ENCODE assay signal across 8 cellular contexts in the genomic region with DNA sequence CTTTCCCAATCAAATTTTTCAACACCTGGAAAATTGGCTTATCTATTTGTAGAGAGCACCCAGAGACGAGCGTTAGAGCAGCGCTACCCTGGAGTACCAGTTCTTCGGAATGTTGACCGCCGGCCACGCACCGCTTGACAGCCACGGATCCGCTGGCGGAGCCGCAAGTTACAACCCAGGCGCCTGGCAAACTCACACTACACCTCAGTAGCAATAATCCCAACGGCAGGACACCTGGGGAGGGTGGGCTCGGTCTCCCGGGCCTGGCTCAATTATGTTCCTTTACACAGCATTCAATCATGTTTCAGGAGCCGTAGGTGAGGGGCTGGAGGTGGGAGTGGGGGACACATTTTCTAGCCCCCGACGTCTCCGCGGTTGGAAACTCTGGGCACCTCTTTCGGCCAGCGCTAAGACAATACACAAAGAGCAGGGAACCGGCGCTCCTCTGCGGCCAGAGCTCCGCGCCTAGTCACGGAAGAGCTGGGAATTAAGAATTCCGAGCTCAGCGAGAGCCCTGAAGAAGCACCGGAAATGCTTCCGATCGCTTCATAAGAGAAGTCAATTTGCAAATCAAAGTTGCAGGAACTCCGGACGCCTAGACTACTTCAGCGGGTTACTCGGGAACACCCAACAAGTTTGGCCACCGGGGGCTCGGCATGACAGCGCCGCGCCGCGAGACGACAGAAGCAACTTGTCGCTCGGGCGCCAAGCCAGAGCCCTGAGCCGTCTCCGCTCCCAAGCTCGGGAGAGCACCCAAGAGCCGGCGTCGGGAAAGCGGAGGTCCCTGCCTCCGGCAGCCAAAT. TPM values are rescaled to one million over a fixed set of nuclear protein-coding genes. Genes with fewer than 3 reads are reported as not detected.
A peak's percentile ranks its signal among the peaks of the same experiment; 100 is the strongest.
DNase-seq lines count a peak whose midpoint lies in the region; ATAC-seq, FAIRE-seq and TF ChIP-seq lines count a peak whose summit lies in the region.

No MANE protein-coding gene starts in this region.

- H3K27me3 ChIP-seq in PC-9 (ENCODE audit: insufficient read depth, low read depth) (no peaks in the 10 kb centered on the region), astrocyte (ENCODE audit: insufficient read depth, low read length) (no peaks in the 10 kb centered on the region), right cardiac atrium (ENCODE audit: control insufficient read depth, insufficient read depth) (no peaks in the 10 kb centered on the region), parathyroid adenoma (ENCODE audit: control insufficient read depth, insufficient read depth, low read length) (no peaks in the 10 kb centered on the region)

- peak overlapping the region; percentile 99 for H3K9ac ChIP-seq in astrocyte (ENCODE audit: low read length)
- H3K9ac ChIP-seq in parathyroid adenoma: no peak overlapping the region

- peaks cover 15% of the 10 kb centered on the region; the same call in 1 of the 2 replicates for H3F3A ChIP-seq in PC-9 (ENCODE audit: insufficient read depth, low read depth)

- H3K4me2 ChIP-seq in PC-9 (peak overlapping the region; percentile 93), astrocyte (ENCODE audit: low read length) (peak overlapping the region; percentile 91), parathyroid adenoma (ENCODE audit: low read length) (peak overlapping the region; percentile 81)

- H3K4me1 ChIP-seq in PC-9 (replicated peaks; ENCODE audit: insufficient read depth) (peaks cover 29% of the 10 kb centered on the region), astrocyte (ENCODE audit: insufficient read depth, low read length) (peaks cover 14% of the 10 kb centered on the region), right cardiac atrium (ENCODE audit: control insufficient read depth, insufficient read depth, low read length) (no peaks in the 10 kb centered on the region), parathyroid adenoma (peaks cover 5% of the 10 kb centered on the region)

- no peaks in the 10 kb centered on the region for H3K36me3 ChIP-seq in PC-9 (ENCODE audit: low read depth)
- no peaks in the 10 kb centered on the region for H3K36me3 ChIP-seq in astrocyte (ENCODE audit: insufficient read depth, low read length)
- H3K36me3 ChIP-seq in parathyroid adenoma (ENCODE audit: control insufficient read depth, insufficient read depth, low read length): no peaks in the 10 kb centered on the region

- intact Hi-C loops in PC-9 (cut with micrococcal nuclease; ENCODE audit: unreplicated experiment) (loop anchor here (1.0 to 5.0 kb wide), 4 partner anchors 37 to 676 kb away; partner anchors contain the start of gene OPA1), right cardiac atrium (cut with DNase I) (loop anchor here (5.0 to 10.0 kb wide), 6 partner anchors 62 to 128 kb away; no protein-coding TSS in a partner anchor)

- H3K27ac ChIP-seq in PC-9: peak overlapping the region; percentile 79
- H3K27ac ChIP-seq in astrocyte (ENCODE audit: low read depth, low read length): peak overlapping the region; percentile 96
- H3K27ac ChIP-seq in right cardiac atrium (ENCODE audit: low read length): peak overlapping the region; percentile 87
- H3K27ac ChIP-seq in parathyroid adenoma: peak overlapping the region; percentile 82

- DNase-seq in stimulated activated CD4-positive, alpha-beta T cell treated with anti-CD3 and anti-CD28 coated beads, Interleukin-4, amount 100 ng/mL, for 1 hour: peak; percentile 27
- no peak for DNase-seq in stimulated activated CD4-positive, alpha-beta T cell treated with anti-CD3 and anti-CD28 coated beads, Interleukin-1b, Interleukin-23, amount 100 ng/mL, for 48 hours
- peak; percentile 74 to 77 for DNase-seq in PC-9
- peak; percentile 67 for DNase-seq in astrocyte (ENCODE audit: low read depth)
- peak; percentile 84 to 92 (median 92) for DNase-seq in right cardiac atrium

- H3K4me1 Mint-ChIP-seq in astrocyte (ENCODE audit: low read depth, unreplicated experiment): peaks cover 15% of the 10 kb centered on the region

- H2AFZ ChIP-seq in PC-9 (peak overlapping the region; percentile 85), astrocyte (ENCODE audit: low read depth, low read length) (peak overlapping the region; percentile 95), parathyroid adenoma (peak overlapping the region; percentile 97)

- CTCF ChIA-PET in PC-9 (lab: Charles Lee): interaction anchor here (0.7 to 1.8 kb wide), 4 partner anchors 9 to 101 kb away, joined by 3 to 4 read pairs (median 3); no protein-coding TSS in a partner anchor

- no peaks in the 10 kb centered on the region for H3K9me3 Mint-ChIP-seq in astrocyte (ENCODE audit: unreplicated experiment)

- POLR2A ChIA-PET in PC-9 (lab: Charles Lee; ENCODE audit: unreplicated experiment): interaction anchor here (0.7 kb wide), 1 partner anchor 17 kb away, joined by 4 read pairs; no protein-coding TSS in a partner anchor

- WGBS in right cardiac atrium: under 1% methylated on average over 57 of the region's 57 CpGs

- H3K79me2 ChIP-seq in PC-9 (ENCODE audit: low read depth) (peaks cover 50% of the 10 kb centered on the region), astrocyte (ENCODE audit: insufficient read depth, low read length) (peaks cover 59% of the 10 kb centered on the region), parathyroid adenoma (no peaks in the 10 kb centered on the region)

- no peak for FAIRE-seq in astrocyte (lab: Jason Lieb, UNC)

- H3K27ac Mint-ChIP-seq in astrocyte (ENCODE audit: unreplicated experiment): peak overlapping the region; percentile 77

- peak; percentile 33 for ATAC-seq in HG03342 (IDR thresholded peaks at IDR 0.05; ENCODE audit: unreplicated experiment)
- ATAC-seq in right cardiac atrium: peak; percentile 65 to 74
- ATAC-seq in GM19467 (IDR thresholded peaks at IDR 0.05; ENCODE audit: unreplicated experiment): no peak

- H4K20me1 ChIP-seq in PC-9 (ENCODE audit: insufficient read depth) (0 out of 2 replicates have a peak, but pooled peaks cover 3% of the 10 kb centered on the region), astrocyte (ENCODE audit: insufficient read depth, low read length) (peaks cover 46% of the 10 kb centered on the region)

- H3K9me3 ChIP-seq in PC-9 (ENCODE audit: insufficient read depth, low read depth) (no peaks in the 10 kb centered on the region), astrocyte (ENCODE audit: insufficient read depth, low read depth, low read length) (no peaks in the 10 kb centered on the region), right cardiac atrium (ENCODE audit: control insufficient read depth, low read length) (no peaks in the 10 kb centered on the region), parathyroid adenoma (ENCODE audit: control insufficient read depth, low read length) (no peaks in the 10 kb centered on the region)

- H3K4me3 ChIP-seq in PC-9: peak overlapping the region; percentile 79
- H3K4me3 ChIP-seq in astrocyte (ENCODE audit: insufficient read depth, low read depth, low read length): peak overlapping the region; percentile 99
- H3K4me3 ChIP-seq in right cardiac atrium (ENCODE audit: low read length): peak overlapping the region; percentile 94
- H3K4me3 ChIP-seq in parathyroid adenoma (ENCODE audit: low read depth, low read length): peak overlapping the region; percentile 81

- H3K36me3 Mint-ChIP-seq in astrocyte (ENCODE audit: low read depth, unreplicated experiment): no peaks in the 10 kb centered on the region

- no TSS peak for BruUV-seq in PC-9 (replicated peaks; lab: Mats Ljungman, UMichigan)

- no peaks in the 10 kb centered on the region for H3K9me2 ChIP-seq in PC-9 (ENCODE audit: insufficient read depth)

- TF ChIP-seq CTCF in PC-9 (conservative IDR thresholded peaks at IDR 0.05) (no peak), astrocyte (IDR thresholded peaks at IDR 0.05; ENCODE audit: insufficient read depth, low read depth, low read length) (no peak), parathyroid adenoma (IDR thresholded peaks at IDR 0.05) (no peak)

- peaks cover 4% of the 10 kb centered on the region for H3K27me3 Mint-ChIP-seq in astrocyte (ENCODE audit: low read depth, unreplicated experiment)

- peak overlapping the region; percentile 98 for H3K4me3 Mint-ChIP-seq in astrocyte (ENCODE audit: unreplicated experiment)

RNA-seq across cellular contexts. Expression of gene MB21D2, which starts 1.0 kb away (rescaled TPM):
- total RNA-seq in PC-9 (2021) (4.5 and 5.1 TPM in 2 replicates), astrocyte (10.7 and 11.0 TPM in 2 replicates), right cardiac atrium (1 to 10 TPM; 3.1 to 3.9 (median 3.7) TPM)
- 1.3 TPM for polyA plus RNA-seq in right cardiac atrium
